In the genomic region with DNA sequence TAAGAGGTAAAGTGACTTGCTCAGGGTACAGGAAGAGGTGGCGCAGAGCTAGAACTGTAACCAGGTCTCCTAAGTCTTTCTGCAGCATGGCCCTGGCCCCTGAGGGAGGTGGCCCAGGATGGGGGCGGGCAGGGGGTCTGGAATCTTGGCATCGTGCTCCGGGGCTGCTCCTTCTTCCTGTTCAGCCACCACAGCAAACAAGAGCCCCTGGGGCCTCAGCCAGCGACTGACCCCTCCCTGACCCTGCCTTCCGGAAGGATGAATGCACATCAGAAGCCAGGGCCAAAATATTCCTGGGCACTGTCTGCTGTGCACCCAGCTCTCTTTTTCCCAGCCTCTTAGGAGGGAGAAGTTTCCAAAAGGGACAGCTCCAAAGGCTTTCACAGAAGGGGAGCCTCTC, we compare ENCODE assay signal across 20 cellular contexts.
DNase-seq lines count a peak whose midpoint lies in the region; ATAC-seq, FAIRE-seq and TF ChIP-seq lines count a peak whose summit lies in the region.
"Had no signal": no experiment of that assay in that cellular context is flagged by ENCODE, and none has a peak within 500 bp of the region (broad histone marks: within the 10 kb centered on the region; RNA-seq: fewer than 3 reads in every experiment).

No MANE protein-coding gene starts in this region.

- H3K27me3 ChIP-seq in heart left ventricle (no peaks in the 10 kb centered on the region), right atrium auricular region (no peaks in the 10 kb centered on the region), left lung (no peaks in the 10 kb centered on the region), suprapubic skin (no peaks in the 10 kb centered on the region)
- H3K27me3 ChIP-seq: body of pancreas, neutrophil had no signal

- FAIRE-seq in urothelium cell line (lab: Jason Lieb, UNC) = no peak
- FAIRE-seq: A549, G401.6, RCC 7860 had no signal

- WGBS in heart left ventricle, 4 donors = 12 to 30% (median 25%) methylated on average over 6 of the region's 6 CpGs
- WGBS in suprapubic skin = 15% methylated on average over 5 of the region's 6 CpGs

- no peaks in the 10 kb centered on the region for H3K36me3 ChIP-seq in heart left ventricle
- no peaks in the 10 kb centered on the region for H3K36me3 ChIP-seq in right atrium auricular region
- no peaks in the 10 kb centered on the region for H3K36me3 ChIP-seq in left lung
- H3K36me3 ChIP-seq in suprapubic skin = no peaks in the 10 kb centered on the region
- H3K36me3 ChIP-seq: neutrophil had no signal

- TF ChIP-seq CTCF in heart left ventricle (IDR thresholded peaks at IDR 0.05) (no peak), right atrium auricular region (IDR thresholded peaks at IDR 0.05) (no peak), left lung (IDR thresholded peaks at IDR 0.05) (no peak), suprapubic skin (IDR thresholded peaks at IDR 0.05) (no peak)

- TF ChIP-seq POLR2A in heart left ventricle (IDR thresholded peaks at IDR 0.05) (no peak), suprapubic skin (IDR thresholded peaks at IDR 0.05) (no peak)

- H3K27ac ChIP-seq in heart left ventricle (no peak overlapping the region), right atrium auricular region (no peak overlapping the region), left lung (no peak overlapping the region), suprapubic skin (no peak overlapping the region)
- H3K27ac ChIP-seq: A549, body of pancreas, neutrophil had no signal

- no peak for TF ChIP-seq EP300 in suprapubic skin (IDR thresholded peaks at IDR 0.05)

- no peaks in the 10 kb centered on the region for H3K9me3 ChIP-seq in heart left ventricle
- H3K9me3 ChIP-seq in right atrium auricular region = no peaks in the 10 kb centered on the region
- no peaks in the 10 kb centered on the region for H3K9me3 ChIP-seq in left lung
- H3K9me3 ChIP-seq in suprapubic skin = no peaks in the 10 kb centered on the region
- H3K9me3 ChIP-seq: A549, body of pancreas, neutrophil had no signal

- peaks cover 0 to 25% (median 16%) of the 10 kb centered on the region in 12 donors for H3K4me1 ChIP-seq in heart left ventricle
- H3K4me1 ChIP-seq in right atrium auricular region = peaks cover 0 to 25% of the 10 kb centered on the region in 2 donors
- H3K4me1 ChIP-seq in left lung = no peaks in the 10 kb centered on the region
- H3K4me1 ChIP-seq in suprapubic skin = no peaks in the 10 kb centered on the region
- H3K4me1 ChIP-seq: A549, body of pancreas had no signal

- DNase-seq in heart left ventricle = peak in 1 of 5 donors; percentile 31
- DNase-seq in right atrium auricular region (ENCODE audit: low spot score) = no peak
- DNase-seq in amniotic epithelial cell (ENCODE audit: low read depth) = peak; percentile 33
- peak; percentile 62 for DNase-seq in iris pigment epithelial cell (ENCODE audit: low read depth)
- DNase-seq in urothelium cell line (ENCODE audit: low spot score) = peak; percentile 66
- DNase-seq in left lung = no peak
- no peak for DNase-seq in suprapubic skin (ENCODE audit: low spot score in 2 of 2)
- DNase-seq in iPS-NIHi11 (ENCODE audit: low spot score) = no peak
- DNase-seq: activated gamma-delta T cell; body of pancreas; CD4-positive, alpha-beta memory T cell; effector CD8-positive, alpha-beta T cell; NCI-H748 treated with DMSO at 0.1 percent for 48 hours; stimulated activated CD4-positive, alpha-beta T cell treated with anti-CD3 and anti-CD28 coated beads, Interleukin-2, amount 100 ng/mL, for 48 hours; T-helper 1 cell had no signal

- intact Hi-C loops in heart left ventricle (cut with DNase I) (no loop called here), left lung (cut with DNase I) (no loop called here)

- ATAC-seq in heart left ventricle (peak in 3 of 4 donors; percentile 14 to 50 (median 38)), left lung (no peak)
- ATAC-seq: A549, body of pancreas, HCT116 had no signal

- H3K4me3 ChIP-seq in heart left ventricle (no peak overlapping the region), right atrium auricular region (no peak overlapping the region), left lung (no peak overlapping the region), suprapubic skin (no peak overlapping the region)
- H3K4me3 ChIP-seq: A549, body of pancreas had no signal

Comparison
In these comparisons a context has a peak if more than half of its experiments do, and no peak if none do; other contexts are left out.
1. DNase-seq: peak in amniotic epithelial cell (single experiment), iris pigment epithelial cell (single experiment) and urothelium cell line (single experiment); none in right atrium auricular region (single experiment), left lung (0 of 2), suprapubic skin (0 of 2) and iPS-NIHi11 (single experiment).